8 cellular contexts compared by ENCODE assay signal in genomic region chr5:170216262-170216864, GRCh38. TPM values are rescaled to one million over a fixed set of nuclear protein-coding genes. Genes with fewer than 3 reads are reported as not detected.
A peak's percentile ranks its signal among the peaks of the same experiment; 100 is the strongest.
DNase-seq lines count a peak whose midpoint lies in the region; ATAC-seq and TF ChIP-seq lines count a peak whose summit lies in the region.

No MANE protein-coding gene starts in this region.

- H3K79me2 ChIP-seq in DOHH2 (ENCODE audit: control insufficient read depth, low read length) (no peaks in the 10 kb centered on the region), MM.1S (ENCODE audit: low read length) (no peaks in the 10 kb centered on the region)

- DNase-seq in MM.1S: peak; percentile 40
- DNase-seq in SKM-1 (lab: John Stamatoyannopoulos, UW; ENCODE audit: unreplicated experiment): peak; percentile 38
- peak; percentile 57 for DNase-seq in glomerular visceral epithelial cell (ENCODE audit: extremely low spot score)
- no peak for DNase-seq in type B pancreatic cell (ENCODE audit: extremely low spot score, unreplicated experiment)
- DNase-seq in amniotic stem cell (lab: John Stamatoyannopoulos, UW): no peak
- DNase-seq in natural killer cell: no peak

- no peak overlapping the region for H3K9ac ChIP-seq in MM.1S (ENCODE audit: low read length)

- H3K27ac Mint-ChIP-seq in type B pancreatic cell (no peak overlapping the region), natural killer cell (no peak overlapping the region)

- no peak overlapping the region for H3K4me3 ChIP-seq in DOHH2 (ENCODE audit: low read length)
- no peak overlapping the region for H3K4me3 ChIP-seq in MM.1S (ENCODE audit: low read length)

- H3K4me1 Mint-ChIP-seq in type B pancreatic cell (ENCODE audit: unreplicated experiment) (peaks cover 10% of the 10 kb centered on the region), natural killer cell (no peaks in the 10 kb centered on the region)

- H3K27me3 ChIP-seq in DOHH2 (ENCODE audit: control insufficient read depth, low read length) (peaks cover 22% of the 10 kb centered on the region), MM.1S (replicated peaks; ENCODE audit: insufficient read depth, low read length) (no peaks in the 10 kb centered on the region)

- H3K27ac ChIP-seq in DOHH2 (ENCODE audit: low read depth, low read length): no peak overlapping the region
- H3K27ac ChIP-seq in MM.1S (ENCODE audit: low read length): no peak overlapping the region

- H4K20me1 ChIP-seq in DOHH2 (ENCODE audit: control insufficient read depth, insufficient read depth, low read depth, low read length) (no peaks in the 10 kb centered on the region), MM.1S (ENCODE audit: insufficient read depth, low read length) (no peaks in the 10 kb centered on the region)

- H3K4me2 ChIP-seq in DOHH2 (ENCODE audit: low read length): no peak overlapping the region
- H3K4me2 ChIP-seq in MM.1S (ENCODE audit: low read depth, low read length): no peak overlapping the region

- no peaks in the 10 kb centered on the region for H3K9me3 Mint-ChIP-seq in type B pancreatic cell
- no peaks in the 10 kb centered on the region for H3K9me3 Mint-ChIP-seq in natural killer cell

- H3K36me3 ChIP-seq in DOHH2 (ENCODE audit: control insufficient read depth, low read length): no peaks in the 10 kb centered on the region
- no peaks in the 10 kb centered on the region for H3K36me3 ChIP-seq in MM.1S (replicated peaks; ENCODE audit: insufficient read depth, low read length)

- intact Hi-C loops in natural killer cell (cut with micrococcal nuclease): no loop called here

- TF ChIP-seq CTCF in DOHH2 (IDR thresholded peaks at IDR 0.05; ENCODE audit: low read depth, low read length, poor library complexity, severe bottlenecking): peak; percentile 47
- TF ChIP-seq CTCF in MM.1S (IDR thresholded peaks at IDR 0.05; ENCODE audit: low read length): peak; percentile 47
- peak; percentile 81 for TF ChIP-seq CTCF in type B pancreatic cell (conservative IDR thresholded peaks at IDR 0.05)
- TF ChIP-seq CTCF in natural killer cell (IDR thresholded peaks at IDR 0.05): no peak

- H3K4me1 ChIP-seq in DOHH2 (ENCODE audit: control insufficient read depth, low read length): peaks cover 8% of the 10 kb centered on the region
- no peaks in the 10 kb centered on the region for H3K4me1 ChIP-seq in MM.1S (ENCODE audit: low read length)

- H3K27me3 Mint-ChIP-seq in type B pancreatic cell (no peaks in the 10 kb centered on the region), natural killer cell (ENCODE audit: low read depth in 2 of 2) (peaks cover 0 to 3% of the 10 kb centered on the region in 2 donors)

- ATAC-seq in HG02870 (IDR thresholded peaks at IDR 0.05; ENCODE audit: unreplicated experiment) (no peak), natural killer cell (no peak)

- H3K9me2 ChIP-seq in DOHH2 (replicated peaks; ENCODE audit: control insufficient read depth, low read length): no peaks in the 10 kb centered on the region
- H3K9me2 ChIP-seq in MM.1S (replicated peaks; ENCODE audit: insufficient read depth, low read length): no peaks in the 10 kb centered on the region

- H3K9me3 ChIP-seq in DOHH2 (ENCODE audit: control insufficient read depth, insufficient read depth, low read length) (no peaks in the 10 kb centered on the region), MM.1S (replicated peaks; ENCODE audit: insufficient read depth, low read length) (no peaks in the 10 kb centered on the region)

- no peak overlapping the region for H2AFZ ChIP-seq in MM.1S (ENCODE audit: low read length)

- H3K4me3 Mint-ChIP-seq in type B pancreatic cell: no peak overlapping the region
- no peak overlapping the region for H3K4me3 Mint-ChIP-seq in natural killer cell

- no peaks in the 10 kb centered on the region for H3K36me3 Mint-ChIP-seq in type B pancreatic cell
- no peaks in the 10 kb centered on the region for H3K36me3 Mint-ChIP-seq in natural killer cell

- no peaks in the 10 kb centered on the region for H3F3A ChIP-seq in DOHH2 (ENCODE audit: control insufficient read depth, insufficient read depth)
- no peaks in the 10 kb centered on the region for H3F3A ChIP-seq in MM.1S (ENCODE audit: insufficient read depth, low read length)

RNA-seq across cellular contexts. Expression of gene C5orf58, which starts 16.4 kb away (rescaled TPM):
- not detected in 2 replicates for total RNA-seq in type B pancreatic cell (ENCODE audit: low replicate concordance)
- not detected for total RNA-seq in natural killer cell

Comparison
In these comparisons a context has a peak if more than half of its experiments do, and no peak if none do; other contexts are left out.
1. DNase-seq: peak in MM.1S (single experiment), SKM-1 (single experiment) and glomerular visceral epithelial cell (single experiment); none in type B pancreatic cell (single experiment), amniotic stem cell (single experiment) and natural killer cell (single experiment).